9 cellular contexts compared by ENCODE assay signal in genomic region chr15:53197426-53197839, GRCh38.
A peak's percentile ranks its signal among the peaks of the same experiment; 100 is the strongest.
DNase-seq lines count a peak whose midpoint lies in the region; ATAC-seq, FAIRE-seq and TF ChIP-seq lines count a peak whose summit lies in the region.
"Had no signal": no experiment of that assay in that cellular context is flagged by ENCODE, and none has a peak within 500 bp of the region (broad histone marks: within the 10 kb centered on the region; RNA-seq: fewer than 3 reads in every experiment).

No MANE protein-coding gene starts in this region.

- DNase-seq in DMS53 treated with DMSO at 0.1 percent for 48 hours (lab: John Stamatoyannopoulos, UW; ENCODE audit: unreplicated experiment): peak; percentile 52
- DNase-seq in RKO (ENCODE audit: low spot score): peak; percentile 71
- DNase-seq in MCF 10A (ENCODE audit: unreplicated experiment): peak; percentile 41
- peak; percentile 81 for DNase-seq in kidney
- DNase-seq in stimulated activated CD4-positive, alpha-beta T cell treated with anti-CD3 and anti-CD28 coated beads, Interleukin-4, amount 100 ng/mL, for 48 hours (ENCODE audit: low read depth in 2 of 2): peak; percentile 35 to 48
- no peak for DNase-seq in NCI-H2107 (lab: John Stamatoyannopoulos, UW)

- CTCF ChIA-PET in MCF 10A (lab: Yijun Ruan, JAX): interaction anchor here (0.5 to 2.1 kb wide), 12 partner anchors 8 to 420 kb away, joined by 3 to 11 read pairs (median 3); no protein-coding TSS in a partner anchor

- BruUV-seq in MCF 10A (replicated peaks; lab: Mats Ljungman, UMichigan): no TSS peak

- no peak overlapping the region for H3K27ac Mint-ChIP-seq in MCF 10A (ENCODE audit: low read depth, unreplicated experiment)
- H3K27ac Mint-ChIP-seq: stimulated activated naive CD8-positive, alpha-beta T cell treated with anti-CD3 and anti-CD28 coated beads, Interleukin-15, Interleukin-2, amounts not matched to agents 100 ng/mL and 50 ng/mL, for 24 hours had no signal

- H3K4me1 Mint-ChIP-seq in MCF 10A (ENCODE audit: insufficient read depth, unreplicated experiment): no peaks in the 10 kb centered on the region

- H3K4me3 Mint-ChIP-seq in MCF 10A (ENCODE audit: unreplicated experiment): no peak overlapping the region
- H3K4me3 Mint-ChIP-seq: stimulated activated naive CD8-positive, alpha-beta T cell treated with anti-CD3 and anti-CD28 coated beads, Interleukin-15, Interleukin-2, amounts not matched to agents 100 ng/mL and 50 ng/mL, for 24 hours had no signal

- TF ChIP-seq CTCF in LNCAP (IDR thresholded peaks at IDR 0.05) (peak; percentile 95), MCF 10A (IDR thresholded peaks at IDR 0.05; ENCODE audit: unreplicated experiment) (peak; percentile 71), kidney (IDR thresholded peaks at IDR 0.05; ENCODE audit: borderline replicate concordance, extremely low read depth, insufficient read depth) (peak; percentile 68)

- H3K4me1 ChIP-seq in kidney (ENCODE audit: control insufficient read depth in 1 of 2, insufficient read depth in 1 of 2, low read depth in 1 of 2, low read length in 2 of 2): no peaks in the 10 kb centered on the region

- H3K9me3 Mint-ChIP-seq in MCF 10A (ENCODE audit: unreplicated experiment): peaks cover 4% of the 10 kb centered on the region

- no peak for FAIRE-seq in kidney (lab: Jason Lieb, UNC)

- POLR2A ChIA-PET in MCF 10A (lab: Yijun Ruan, JAX): no interaction called here

- no peak overlapping the region for H3K4me3 ChIP-seq in kidney (ENCODE audit: low read length in 2 of 2)

- H3K36me3 Mint-ChIP-seq in MCF 10A (ENCODE audit: insufficient read depth, unreplicated experiment): no peaks in the 10 kb centered on the region

- H3K36me3 ChIP-seq in kidney (ENCODE audit: control insufficient read depth in 1 of 2, insufficient read depth in 2 of 2, low read length in 2 of 2): no peaks in the 10 kb centered on the region

- peak; percentile 69 for ATAC-seq in GM21447 (IDR thresholded peaks at IDR 0.05; ENCODE audit: unreplicated experiment)

- H3K9me3 ChIP-seq in kidney (ENCODE audit: control insufficient read depth in 1 of 2, low read length in 2 of 2): no peaks in the 10 kb centered on the region

- intact Hi-C loops in MCF 10A (cut with micrococcal nuclease) (loop anchor here (10.0 kb wide), 1 partner anchor 517 kb away; no protein-coding TSS in a partner anchor), kidney (cut with DNase I) (loop anchor here (10.0 kb wide), 1 partner anchor 413 kb away; no protein-coding TSS in a partner anchor)

- H3K9ac ChIP-seq in kidney (ENCODE audit: low read length in 2 of 2): no peak overlapping the region

- H3K27me3 Mint-ChIP-seq in MCF 10A (ENCODE audit: insufficient read depth, unreplicated experiment): no peaks in the 10 kb centered on the region

- no peak overlapping the region for H3K27ac ChIP-seq in kidney (ENCODE audit: low read depth in 2 of 2, low read length in 2 of 2)
